8 cellular contexts compared by ENCODE assay signal in the genomic region with DNA sequence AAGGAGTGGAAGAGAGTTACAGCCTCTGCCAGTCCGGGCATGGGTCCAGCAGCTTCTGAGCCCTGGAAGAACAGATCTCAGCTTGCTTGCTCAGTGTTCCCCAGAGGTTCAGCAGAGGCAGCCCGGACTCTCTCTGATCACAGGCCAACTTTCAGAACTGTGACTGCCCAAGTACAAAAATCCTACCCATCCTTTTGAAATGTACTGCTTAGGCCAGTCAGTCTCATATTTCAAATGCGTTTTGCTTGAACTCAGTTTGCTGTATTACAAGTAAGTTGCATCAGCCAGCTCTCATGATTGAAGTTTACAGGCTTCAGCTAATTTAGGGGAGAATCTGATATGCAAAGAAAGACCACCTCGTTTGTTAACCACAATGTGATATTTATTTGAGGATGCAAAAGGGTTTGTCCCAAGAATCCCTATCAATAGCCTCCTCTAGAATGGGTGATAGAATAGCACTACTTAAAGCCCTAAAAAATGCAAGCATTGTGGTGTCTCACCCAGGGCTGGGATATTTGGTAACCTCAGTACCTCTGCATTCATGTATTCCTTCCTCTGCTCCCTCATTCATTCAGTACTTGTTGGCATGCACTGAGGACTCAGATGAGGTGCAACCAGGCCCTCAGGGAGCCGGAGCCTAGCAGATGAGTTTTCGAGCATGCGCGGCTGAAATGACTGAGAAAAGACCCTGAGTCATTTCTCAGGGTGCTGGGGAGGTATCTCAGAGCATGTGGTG. TPM values are rescaled to one million over a fixed set of nuclear protein-coding genes. Genes with fewer than 3 reads are reported as not detected.
DNase-seq lines count a peak whose midpoint lies in the region; ATAC-seq, FAIRE-seq and TF ChIP-seq lines count a peak whose summit lies in the region.

No MANE protein-coding gene starts in this region.

- no peak for FAIRE-seq in urothelium cell line (lab: Jason Lieb, UNC)

- H3K9me3 ChIP-seq in lung (ENCODE audit: control insufficient read depth in 2 of 2, insufficient read depth in 1 of 2, low read length in 1 of 2) = no peaks in the 10 kb centered on the region

- H3K4me1 ChIP-seq in lung (ENCODE audit: control insufficient read depth in 2 of 2, insufficient read depth in 2 of 2, low read length in 2 of 2) = peaks cover 0 to 2% of the 10 kb centered on the region in 2 donors

- in situ Hi-C loops in astrocyte of the cerebellum (cut with HindIII; ENCODE audit: low sequenced_read_pairs) = no loop called here

- peaks cover 13% of the 10 kb centered on the region for H3K4me1 Mint-ChIP-seq in activated T-cell treated with anti-CD3 and anti-CD28 coated beads, Interleukin-2, amount 50 U/mL, for 4 hours (ENCODE audit: low read depth)

- H3K36me3 ChIP-seq in lung (ENCODE audit: control insufficient read depth in 2 of 2, insufficient read depth in 2 of 2, low read length in 2 of 2) = peaks cover 19 to 21% of the 10 kb centered on the region in 2 donors

- H3K27ac ChIP-seq in lung (ENCODE audit: low read depth in 1 of 2, low read length in 1 of 2) = no peak overlapping the region

- DNase-seq in DMS79 (lab: John Stamatoyannopoulos, UW) (peak; percentile 90), NCI-H1092 treated with DMSO at 0.1 percent for 48 hours (lab: John Stamatoyannopoulos, UW) (peak; percentile 56), astrocyte of the cerebellum (ENCODE audit: low read depth) (peak; percentile 70), lung (ENCODE audit: low spot score) (peak; percentile 69), urothelium cell line (ENCODE audit: low spot score) (no peak), SHP77 (lab: John Stamatoyannopoulos, UW) (no peak)
- DNase-seq in activated T-cell treated with anti-CD3 and anti-CD28 coated beads, Interleukin-2, amount 50 U/mL, for 4 hours = no peak

- H3K27me3 Mint-ChIP-seq in activated T-cell treated with anti-CD3 and anti-CD28 coated beads, Interleukin-2, amount 50 U/mL, for 4 hours (ENCODE audit: low read depth) = no peaks in the 10 kb centered on the region

- 76 to 92% methylated on average over 8 of the region's 8 CpGs for WGBS in lung, 2 donors

- H3K9me3 Mint-ChIP-seq in activated T-cell treated with anti-CD3 and anti-CD28 coated beads, Interleukin-2, amount 50 U/mL, for 4 hours = no peaks in the 10 kb centered on the region

- TF ChIP-seq CTCF in astrocyte of the cerebellum (IDR thresholded peaks at IDR 0.05; ENCODE audit: low read depth, low read length, missing control alignments) (no peak), lung (IDR thresholded peaks at IDR 0.05; ENCODE audit: control extremely low read depth, extremely low read depth) (no peak)

- no peak overlapping the region for H3K4me3 ChIP-seq in astrocyte of the cerebellum (ENCODE audit: low read depth, low read length)
- no peak overlapping the region for H3K4me3 ChIP-seq in lung

- H3K27me3 ChIP-seq in lung (ENCODE audit: control insufficient read depth, insufficient read depth) = no peaks in the 10 kb centered on the region

- no peak overlapping the region for H3K4me3 Mint-ChIP-seq in activated T-cell treated with anti-CD3 and anti-CD28 coated beads, Interleukin-2, amount 50 U/mL, for 4 hours

- ATAC-seq in lung (ENCODE audit: insufficient read depth, low FRiP score) = peak; percentile 5
- ATAC-seq in HG02938 (IDR thresholded peaks at IDR 0.05; ENCODE audit: unreplicated experiment) = no peak
- ATAC-seq in activated T-cell treated with anti-CD3 and anti-CD28 coated beads, Interleukin-2, amount 50 U/mL, for 4 hours = no peak

- peaks cover 36% of the 10 kb centered on the region for H3K36me3 Mint-ChIP-seq in activated T-cell treated with anti-CD3 and anti-CD28 coated beads, Interleukin-2, amount 50 U/mL, for 4 hours (ENCODE audit: insufficient read depth)

RNA-seq across cellular contexts. Expression of gene AIMP2, which starts 7.0 kb away (rescaled TPM):
- total RNA-seq in lung = 10 to 100 TPM; 25.2 to 34.5 TPM
- polyA plus RNA-seq in lung = 10 to 100 TPM; 18.0 to 44.2 TPM
- 100 to 1,000 TPM in 1 of 3 donors, 10 to 100 TPM in 2; 94.7 to 116 (median 99.7) TPM for total RNA-seq in activated T-cell treated with anti-CD3 and anti-CD28 coated beads, Interleukin-2, amount 50 U/mL, for 4 hours

RNA-seq across cellular contexts. Expression of gene PMS2, which starts 7.2 kb away (rescaled TPM):
- 10 to 100 TPM; 10.8 to 19.1 TPM for total RNA-seq in lung
- polyA plus RNA-seq in lung = 1 to 10 TPM; 3.5 to 4.9 TPM
- total RNA-seq in activated T-cell treated with anti-CD3 and anti-CD28 coated beads, Interleukin-2, amount 50 U/mL, for 4 hours = 10 to 100 TPM; 21.3 to 22.9 (median 22.5) TPM

RNA-seq across cellular contexts. Expression of gene ANKRD61, which starts 15.1 kb away (rescaled TPM):
- not detected for total RNA-seq in lung
- polyA plus RNA-seq in lung = under 1 TPM in 1 of 2 donors, not detected in 1; 0.08 TPM
- under 1 TPM; 0.16 to 0.35 (median 0.32) TPM for total RNA-seq in activated T-cell treated with anti-CD3 and anti-CD28 coated beads, Interleukin-2, amount 50 U/mL, for 4 hours

RNA-seq across cellular contexts. Expression of gene EIF2AK1, which starts 42.9 kb away (rescaled TPM):
- total RNA-seq in lung = 100 to 1,000 TPM in 1 of 2 donors, 10 to 100 TPM in 1; 73.4 to 113 TPM
- polyA plus RNA-seq in lung = 10 to 100 TPM; 35.6 to 50.7 TPM
- 10 to 100 TPM; 77.9 to 86.7 (median 81.1) TPM for total RNA-seq in activated T-cell treated with anti-CD3 and anti-CD28 coated beads, Interleukin-2, amount 50 U/mL, for 4 hours

RNA-seq across cellular contexts. Expression of gene RSPH10B, which starts 45.6 kb away (rescaled TPM):
- 10 to 100 TPM in 1 of 2 donors, 1 to 10 TPM in 1; 9.8 to 10.2 TPM for total RNA-seq in lung
- polyA plus RNA-seq in lung = 1 to 10 TPM; 1.8 to 2.3 TPM
- under 1 TPM; 0.13 to 0.68 (median 0.18) TPM for total RNA-seq in activated T-cell treated with anti-CD3 and anti-CD28 coated beads, Interleukin-2, amount 50 U/mL, for 4 hours

Comparison
In these comparisons a context has a peak if more than half of its experiments do, and no peak if none do; other contexts are left out.
1. DNase-seq: peak in DMS79 (single experiment), NCI-H1092 treated with DMSO at 0.1 percent for 48 hours (single experiment), astrocyte of the cerebellum (single experiment) and lung (single experiment); none in urothelium cell line (single experiment), activated T-cell treated with anti-CD3 and anti-CD28 coated beads, Interleukin-2, amount 50 U/mL, for 4 hours (single experiment) and SHP77 (0 of 2).